In genomic region chr20:63102720-63103375, GRCh38 we compare ENCODE assay signal across 9 cellular contexts.
A peak's percentile ranks its signal among the peaks of the same experiment; 100 is the strongest.
DNase-seq lines count a peak whose midpoint lies in the region; ATAC-seq, FAIRE-seq and TF ChIP-seq lines count a peak whose summit lies in the region.
"Had no signal": no experiment of that assay in that cellular context is flagged by ENCODE, and none has a peak within 500 bp of the region (broad histone marks: within the 10 kb centered on the region; RNA-seq: fewer than 3 reads in every experiment).

No MANE protein-coding gene starts in this region.

- no peaks in the 10 kb centered on the region for H3K36me3 ChIP-seq in HCT116 (ENCODE audit: control insufficient read depth in 1 of 2, insufficient read depth in 2 of 2, low read length in 2 of 2)

- no TSS peak for BruUV-seq in HCT116 (replicated peaks; lab: Mats Ljungman, UMichigan)

- TF ChIP-seq CTCF in A549 (IDR thresholded peaks at IDR 0.05): no peak
- no peak for TF ChIP-seq CTCF in HCT116 (IDR thresholded peaks at IDR 0.05 in 2 of 3, conservative IDR thresholded peaks at IDR 0.05 in 1 of 3; ENCODE audit: borderline replicate concordance in 1 of 3, insufficient read depth in 1 of 3, low read depth in 2 of 3, low read length in 2 of 3)

- H3K9ac ChIP-seq in HCT116 (ENCODE audit: low read length): no peak overlapping the region

- H3K27me3 ChIP-seq in HCT116 (ENCODE audit: insufficient read depth, low read length): peaks cover 4% of the 10 kb centered on the region; the same call in 1 of the 2 replicates

- POLR2A ChIA-PET in A549 (lab: Yijun Ruan, JAX) (no interaction called here), HCT116 (lab: Charles Lee) (no interaction called here)

- H3K4me3 ChIP-seq in A549: peak overlapping the region; percentile 51
- H3K4me3 ChIP-seq in HCT116 (replicated peaks in 1 of 2; ENCODE audit: low read depth in 1 of 2, low read length in 2 of 2): peak overlapping the region; percentile 15 to 63; a peak in 3 of 4 replicates

- TF ChIP-seq RAD21 in A549 (conservative IDR thresholded peaks at IDR 0.05 in 1 of 2, IDR thresholded peaks at IDR 0.05 in 1 of 2) (no peak), HCT116 (IDR thresholded peaks at IDR 0.05; ENCODE audit: low read depth) (no peak)

- H3K9me3 ChIP-seq in A549: no peaks in the 10 kb centered on the region
- H3K9me3 ChIP-seq in HCT116 (ENCODE audit: control insufficient read depth in 1 of 2, insufficient read depth in 1 of 2, low read depth in 1 of 2, low read length in 2 of 2): no peaks in the 10 kb centered on the region

- 12% methylated on average over 6 of the region's 56 CpGs for WGBS in A549 (ENCODE audit: missing lambda C conversion rate)

- no peaks in the 10 kb centered on the region for H3K9me2 ChIP-seq in HCT116 (ENCODE audit: insufficient read depth)

- peak in 1 of 2 experiments; percentile 54; a peak in 4 of 6 replicates for ATAC-seq in A549
- peak; percentile 57 for ATAC-seq in HCT116
- ATAC-seq in effector memory CD8-positive, alpha-beta T cell (replicated peaks): peak; percentile 67
- ATAC-seq in naive B cell (ENCODE audit: low read depth in 2 of 2): peak; percentile 32 to 42

- no peak for FAIRE-seq in A549 (lab: Jason Lieb, UNC)
- FAIRE-seq: G401.6 had no signal

- RAD21 ChIA-PET in HCT116 (lab: Charles Lee; ENCODE audit: low non-redundant PET in 1 of 2, low total read pairs in 2 of 2, uncharacterized antibody in 2 of 2, unreplicated experiment in 2 of 2): no interaction called here

- peak overlapping the region; percentile 85 to 89 for H3K4me3 Mint-ChIP-seq in effector memory CD8-positive, alpha-beta T cell
- H3K4me3 Mint-ChIP-seq in naive B cell: peak overlapping the region; percentile 82 to 90 (median 84)

- DNase-seq in A549 (ENCODE audit: low read depth in 1 of 2, low spot score in 1 of 2): peak; percentile 67 to 70
- DNase-seq in HCT116 (ENCODE audit: low read depth, low spot score): no peak
- peak; percentile 71 to 74 for DNase-seq in activated CD4-positive, alpha-beta T cell treated with anti-CD3 and anti-CD28 coated beads, Interleukin-2, amount 50 U/mL, for 4 hours
- DNase-seq in effector memory CD8-positive, alpha-beta T cell: peak; percentile 54 to 63 (median 56)
- DNase-seq in naive B cell: peak; percentile 28
- DNase-seq in stimulated activated CD8-positive, alpha-beta memory T cell treated with anti-CD3 and anti-CD28 coated beads, Interleukin-7, amount 100 ng/mL, for 4 hours (ENCODE audit: low read depth in 2 of 2): peak; percentile 57 to 73
- no peak for DNase-seq in HuH-7.5 (ENCODE audit: low spot score)
- no peak for DNase-seq in SIG-M5 (lab: John Stamatoyannopoulos, UW)

- H3K79me2 ChIP-seq in HCT116 (ENCODE audit: insufficient read depth, low read length): no peaks in the 10 kb centered on the region

- H3K9me3 Mint-ChIP-seq in effector memory CD8-positive, alpha-beta T cell: no peaks in the 10 kb centered on the region
- peaks cover 0 to 6% (median 0%) of the 10 kb centered on the region in 7 donors for H3K9me3 Mint-ChIP-seq in naive B cell

- TF ChIP-seq EP300 in A549 (IDR thresholded peaks at IDR 0.05): no peak

- H3K27me3 Mint-ChIP-seq in effector memory CD8-positive, alpha-beta T cell: no peaks in the 10 kb centered on the region
- peaks cover 0 to 25% (median 0%) of the 10 kb centered on the region in 3 donors for H3K27me3 Mint-ChIP-seq in naive B cell

- no peak overlapping the region for H2AFZ ChIP-seq in HCT116 (ENCODE audit: low read depth, low read length, poor library complexity, severe bottlenecking)

- CTCF ChIA-PET in A549 (lab: Yijun Ruan, JAX): interaction anchor here (0.6 to 1.2 kb wide), 2 partner anchors 12 to 26 kb away, joined by 3 read pairs; no protein-coding TSS in a partner anchor
- CTCF ChIA-PET in HCT116 (lab: Charles Lee): no interaction called here

- no peaks in the 10 kb centered on the region for H4K20me1 ChIP-seq in HCT116 (ENCODE audit: insufficient read depth)

- H3K4me1 ChIP-seq in A549 (0 out of 3 replicates have a peak, but pooled peaks cover 9% of the 10 kb centered on the region), HCT116 (ENCODE audit: control insufficient read depth in 1 of 2, insufficient read depth in 2 of 2, low read length in 2 of 2) (peaks cover 0 to 15% of the 10 kb centered on the region in 2 experiments; a peak in 2 of 4 replicates)

- H3K27ac ChIP-seq in A549: peak overlapping the region; percentile 45 to 85; a peak in 5 of 6 replicates
- H3K27ac ChIP-seq in HCT116 (ENCODE audit: low read depth, low read length): peak overlapping the region; percentile 29; the same call in 1 of the 2 replicates

- H3K4me2 ChIP-seq in A549 (peak overlapping the region; percentile 90), HCT116 (ENCODE audit: low read length) (peak overlapping the region; percentile 91)

- peak overlapping the region in 1 of 2 donors; percentile 91 for H3K27ac Mint-ChIP-seq in effector memory CD8-positive, alpha-beta T cell
- H3K27ac Mint-ChIP-seq in naive B cell: peak overlapping the region in 5 of 6 donors; percentile 28 to 94 (median 74)

- TF ChIP-seq POLR2A in A549 (IDR thresholded peaks at IDR 0.05; ENCODE audit: low read length): no peak
- no peak for TF ChIP-seq POLR2A in HCT116 (IDR thresholded peaks at IDR 0.05; ENCODE audit: borderline replicate concordance, extremely low read depth, insufficient read depth, insufficient read length)

- peaks cover 8 to 9% of the 10 kb centered on the region in 2 donors for H3K4me1 Mint-ChIP-seq in effector memory CD8-positive, alpha-beta T cell (ENCODE audit: low read depth in 2 of 2)
- peaks cover 6 to 10% (median 8%) of the 10 kb centered on the region in 3 donors for H3K4me1 Mint-ChIP-seq in naive B cell

- H3K36me3 Mint-ChIP-seq in effector memory CD8-positive, alpha-beta T cell (ENCODE audit: insufficient read depth): peaks cover 37% of the 10 kb centered on the region
- no peaks in the 10 kb centered on the region for H3K36me3 Mint-ChIP-seq in naive B cell

- intact Hi-C loops in HCT116 (cut with micrococcal nuclease): no loop called here

TF ChIP-seq in A549, 52 proteins besides CTCF, POLR2A, EP300 and RAD21 (continues in another document):
- peak; percentile 31; the same call in 1 of the 2 replicates for TF ChIP-seq MAX (IDR thresholded peaks at IDR 0.05)
- TF ChIP-seq KDM1A (IDR thresholded peaks at IDR 0.05; ENCODE audit: low read depth): no peak
- no peak for TF ChIP-seq KDM5A (IDR thresholded peaks at IDR 0.05)
- TF ChIP-seq HMGXB4 (CRISPR knock-in tag; IDR thresholded peaks at IDR 0.05; ENCODE audit: borderline replicate concordance): no peak
- TF ChIP-seq RARB (CRISPR knock-in tag; IDR thresholded peaks at IDR 0.05): no peak
- TF ChIP-seq JUN (IDR thresholded peaks at IDR 0.05): no peak

TF ChIP-seq in HCT116, 20 proteins besides CTCF, POLR2A, EP300 and RAD21:
- TF ChIP-seq FOSL1 (IDR thresholded peaks at IDR 0.05; ENCODE audit: low read depth) (no peak), YY1 (IDR thresholded peaks at IDR 0.05; ENCODE audit: extremely low read depth, insufficient replicate concordance, low read depth, low read length) (no peak), EZH2 (IDR thresholded peaks at IDR 0.05) (no peak), EZH2phosphoT487 (IDR thresholded peaks at IDR 0.05; ENCODE audit: borderline replicate concordance) (no peak), CBX3 (IDR thresholded peaks at IDR 0.05; ENCODE audit: low read depth) (no peak), SIN3A (IDR thresholded peaks at IDR 0.05; ENCODE audit: low read depth) (no peak)
- TF ChIP-seq, protein P1, sequence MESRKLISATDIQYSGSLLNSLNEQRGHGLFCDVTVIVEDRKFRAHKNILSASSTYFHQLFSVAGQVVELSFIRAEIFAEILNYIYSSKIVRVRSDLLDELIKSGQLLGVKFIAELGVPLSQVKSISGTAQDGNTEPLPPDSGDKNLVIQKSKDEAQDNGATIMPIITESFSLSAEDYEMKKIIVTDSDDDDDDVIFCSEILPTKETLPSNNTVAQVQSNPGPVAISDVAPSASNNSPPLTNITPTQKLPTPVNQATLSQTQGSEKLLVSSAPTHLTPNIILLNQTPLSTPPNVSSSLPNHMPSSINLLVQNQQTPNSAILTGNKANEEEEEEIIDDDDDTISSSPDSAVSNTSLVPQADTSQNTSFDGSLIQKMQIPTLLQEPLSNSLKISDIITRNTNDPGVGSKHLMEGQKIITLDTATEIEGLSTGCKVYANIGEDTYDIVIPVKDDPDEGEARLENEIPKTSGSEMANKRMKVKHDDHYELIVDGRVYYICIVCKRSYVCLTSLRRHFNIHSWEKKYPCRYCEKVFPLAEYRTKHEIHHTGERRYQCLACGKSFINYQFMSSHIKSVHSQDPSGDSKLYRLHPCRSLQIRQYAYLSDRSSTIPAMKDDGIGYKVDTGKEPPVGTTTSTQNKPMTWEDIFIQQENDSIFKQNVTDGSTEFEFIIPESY (IDR thresholded peaks at IDR 0.05; ENCODE audit: extremely low read depth, insufficient replicate concordance, low read length): no peak

Comparison
In these comparisons a context has a peak if more than half of its experiments do, and no peak if none do; other contexts are left out.
1. DNase-seq: peak in A549 (2 of 2), activated CD4-positive, alpha-beta T cell treated with anti-CD3 and anti-CD28 coated beads, Interleukin-2, amount 50 U/mL, for 4 hours (2 of 2), effector memory CD8-positive, alpha-beta T cell (3 of 3), naive B cell (single experiment) and stimulated activated CD8-positive, alpha-beta memory T cell treated with anti-CD3 and anti-CD28 coated beads, Interleukin-7, amount 100 ng/mL, for 4 hours (2 of 2); none in HCT116 (single experiment), HuH-7.5 (single experiment) and SIG-M5 (single experiment).
2. Of the 6 proteins assayed by ChIP-seq in both A549 and HCT116: peak only in A549: MAX; only in HCT116: none; in both: none; in neither: 5.